In the genomic region with DNA sequence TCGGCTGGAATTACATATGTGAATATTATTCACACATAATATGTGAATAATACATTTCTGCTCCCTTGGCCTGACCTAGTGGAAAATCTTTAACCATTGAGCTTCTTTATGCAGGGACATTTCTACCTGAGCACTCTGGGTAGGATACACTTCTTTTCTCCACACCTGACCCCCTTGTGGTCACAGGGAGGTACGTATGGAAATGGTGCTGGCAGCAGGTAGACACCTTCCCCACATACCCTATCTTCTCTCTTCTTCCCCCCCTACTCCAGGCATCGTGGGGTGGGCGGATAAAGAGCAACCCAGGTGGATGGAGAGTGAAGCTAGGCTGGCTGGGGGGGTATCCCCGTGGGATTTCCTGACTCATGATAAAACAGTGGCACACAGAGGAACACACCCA, we compare ENCODE assay signal across 26 cellular contexts.
DNase-seq lines count a peak whose midpoint lies in the region; ATAC-seq, FAIRE-seq and TF ChIP-seq lines count a peak whose summit lies in the region.
"Had no signal": no experiment of that assay in that cellular context is flagged by ENCODE, and none has a peak within 500 bp of the region (broad histone marks: within the 10 kb centered on the region; RNA-seq: fewer than 3 reads in every experiment).

No MANE protein-coding gene starts in this region.

- H3K4me3 ChIP-seq in HepG2 (replicated peaks in 1 of 3; ENCODE audit: insufficient read depth in 1 of 3, low read depth in 2 of 3, low read length in 3 of 3): no peak overlapping the region
- H3K4me3 ChIP-seq in right lobe of liver: no peak overlapping the region
- no peak overlapping the region for H3K4me3 ChIP-seq in naive thymus-derived CD4-positive, alpha-beta T cell (ENCODE audit: low read length)

- H3K4me1 ChIP-seq in HepG2 (ENCODE audit: insufficient read depth, low read length): no peaks in the 10 kb centered on the region
- H3K4me1 ChIP-seq in right lobe of liver: no peaks in the 10 kb centered on the region
- no peaks in the 10 kb centered on the region for H3K4me1 ChIP-seq in foreskin keratinocyte
- H3K4me1 ChIP-seq in naive thymus-derived CD4-positive, alpha-beta T cell (ENCODE audit: control insufficient read depth in 2 of 2, insufficient read depth in 2 of 2, low read length in 2 of 2): no peaks in the 10 kb centered on the region

- no peak overlapping the region for H3K9ac ChIP-seq in HepG2 (ENCODE audit: insufficient read depth, low read depth, low read length)

- in situ Hi-C loops in HepG2 (cut with HindIII; ENCODE audit: extremely low pct_ligation_motif_present, low pct_unique_long_range_greater_than_20kb): no loop called here

- peaks cover 0 to 9% (median 3%) of the 10 kb centered on the region in 11 donors for H3K9me3 Mint-ChIP-seq in naive thymus-derived CD4-positive, alpha-beta T cell
- peaks cover 4 to 18% (median 10%) of the 10 kb centered on the region in 7 donors for H3K9me3 Mint-ChIP-seq in CD14-positive monocyte

- BruUV-seq in HepG2 (replicated peaks; lab: Mats Ljungman, UMichigan): no TSS peak

- POLR2A ChIA-PET in HepG2 (lab: Yijun Ruan, JAX): no interaction called here
- POLR2A ChIA-PET in naive thymus-derived CD4-positive, alpha-beta T cell (lab: Charles Lee): no interaction called here

- DNase-seq in HepG2 (ENCODE audit: low spot score): no peak
- DNase-seq in right lobe of liver: no peak
- DNase-seq in foreskin keratinocyte: no peak
- DNase-seq in kidney tubule cell (ENCODE audit: low spot score): no peak
- DNase-seq in naive thymus-derived CD4-positive, alpha-beta T cell: no peak
- no peak for DNase-seq in CD14-positive monocyte (ENCODE audit: low spot score)
- DNase-seq: ACHN; C1 segment of cervical spinal cord; DMS53; GDM1; KBM-7; MM.1S; NCI-H1048; NCI-H1417 treated with DMSO at 0.1 percent for 48 hours; NCI-H1930; NCI-H226; NCI-H510A treated with DMSO at 0.1 percent for 48 hours; NCI-H748 treated with DMSO at 0.1 percent for 48 hours; NK-92 treated with Interleukin-12 subunit alpha and Interleukin-12 subunit beta, amount 100 ng/mL, for 24 hours had no signal

- no peak overlapping the region for H3K4me3 Mint-ChIP-seq in naive thymus-derived CD4-positive, alpha-beta T cell
- no peak overlapping the region for H3K4me3 Mint-ChIP-seq in CD14-positive monocyte

- no peaks in the 10 kb centered on the region for H3K9me3 ChIP-seq in HepG2 (ENCODE audit: low read length)
- H3K9me3 ChIP-seq in right lobe of liver: no peaks in the 10 kb centered on the region
- no peaks in the 10 kb centered on the region for H3K9me3 ChIP-seq in naive thymus-derived CD4-positive, alpha-beta T cell (ENCODE audit: control insufficient read depth in 2 of 3, low read length in 3 of 3)

- no peaks in the 10 kb centered on the region for H3K79me2 ChIP-seq in HepG2 (ENCODE audit: insufficient read depth, low read length)

- TF ChIP-seq POLR2A in HepG2 (IDR thresholded peaks at IDR 0.05; ENCODE audit: insufficient read depth in 1 of 2, low read depth in 2 of 2, low read length in 2 of 2): no peak
- no peak for TF ChIP-seq POLR2A in right lobe of liver (IDR thresholded peaks at IDR 0.05)

- no peak overlapping the region for H2AFZ ChIP-seq in HepG2 (ENCODE audit: low read length)

- H3K36me3 ChIP-seq in HepG2 (replicated peaks in 1 of 2; ENCODE audit: control insufficient read depth in 1 of 2, insufficient read depth in 2 of 2, low read length in 2 of 2) (no peaks in the 10 kb centered on the region), right lobe of liver (no peaks in the 10 kb centered on the region)
- H3K36me3 ChIP-seq in naive thymus-derived CD4-positive, alpha-beta T cell (ENCODE audit: control insufficient read depth in 2 of 3, insufficient read depth in 3 of 3, low read length in 3 of 3): no peaks in the 10 kb centered on the region

- CTCF ChIA-PET in HepG2 (lab: Yijun Ruan, JAX; ENCODE audit: low intra/inter-chr PET ratio, low total read pairs): no interaction called here
- CTCF ChIA-PET in naive thymus-derived CD4-positive, alpha-beta T cell (lab: Charles Lee): no interaction called here

- peaks cover 0 to 20% (median 5%) of the 10 kb centered on the region in 5 donors for H3K27me3 Mint-ChIP-seq in naive thymus-derived CD4-positive, alpha-beta T cell
- H3K27me3 Mint-ChIP-seq in CD14-positive monocyte (ENCODE audit: low read depth in 3 of 3): no peaks in the 10 kb centered on the region

- TF ChIP-seq EP300 in HepG2 (IDR thresholded peaks at IDR 0.05; ENCODE audit: low read depth in 2 of 2, low read length in 2 of 2) (no peak), HepG2 (CRISPR knock-in tag; IDR thresholded peaks at IDR 0.05; ENCODE audit: borderline replicate concordance) (no peak)

- ATAC-seq in HepG2 (peak; percentile 64; the same call in 2 of the 3 replicates), right lobe of liver (no peak), foreskin keratinocyte (peak; percentile 20), HG03095 (IDR thresholded peaks at IDR 0.05; ENCODE audit: unreplicated experiment) (no peak)
- no peak for ATAC-seq in naive thymus-derived CD4-positive, alpha-beta T cell
- ATAC-seq: Right ventricle myocardium inferior had no signal

- TF ChIP-seq CTCF in HepG2 (CRISPR knock-in tag; IDR thresholded peaks at IDR 0.05) (no peak), right lobe of liver (IDR thresholded peaks at IDR 0.05) (no peak), VCaP (conservative IDR thresholded peaks at IDR 0.05) (peak; percentile 26), foreskin keratinocyte (conservative IDR thresholded peaks at IDR 0.05) (no peak), CD14-positive monocyte (IDR thresholded peaks at IDR 0.05) (no peak)

- H3K27me3 ChIP-seq in HepG2 (ENCODE audit: control insufficient read depth in 1 of 2, insufficient read depth in 2 of 2, low read length in 2 of 2): peaks cover 0 to 10% of the 10 kb centered on the region in 2 experiments; a peak in 2 of 5 replicates
- no peaks in the 10 kb centered on the region for H3K27me3 ChIP-seq in right lobe of liver
- no peaks in the 10 kb centered on the region for H3K27me3 ChIP-seq in foreskin keratinocyte
- no peaks in the 10 kb centered on the region for H3K27me3 ChIP-seq in naive thymus-derived CD4-positive, alpha-beta T cell (ENCODE audit: control insufficient read depth in 2 of 2, insufficient read depth in 2 of 2, low read length in 2 of 2)

- no peak overlapping the region for H3K4me2 ChIP-seq in HepG2 (ENCODE audit: low read depth, low read length)

- no peak for FAIRE-seq in HepG2 (lab: Jason Lieb, UNC)
- FAIRE-seq: D721Med, GM19239, RCC 7860 had no signal

- no peak for TF ChIP-seq RAD21 in HepG2 (CRISPR knock-in tag; IDR thresholded peaks at IDR 0.05)

- no peaks in the 10 kb centered on the region for H4K20me1 ChIP-seq in HepG2 (ENCODE audit: insufficient read depth, low read length)

- intact Hi-C loops in HepG2 (cut with micrococcal nuclease; ENCODE audit: unreplicated experiment): no loop called here
- intact Hi-C loops in right lobe of liver (cut with DNase I): no loop called here
- intact Hi-C loops in naive thymus-derived CD4-positive, alpha-beta T cell (cut with micrococcal nuclease): no loop called here
- intact Hi-C loops in CD14-positive monocyte (cut with micrococcal nuclease): no loop called here

- 12% methylated on average over 4 of the region's 5 CpGs for WGBS in HepG2 (ENCODE audit: low lambda C conversion rate)
- 50% methylated on average over 5 of the region's 5 CpGs for WGBS in right lobe of liver (ENCODE audit: insufficient coverage, low coverage, low lambda C conversion rate, missing lambda C conversion rate)

- no peaks in the 10 kb centered on the region for H3K4me1 Mint-ChIP-seq in naive thymus-derived CD4-positive, alpha-beta T cell
- H3K4me1 Mint-ChIP-seq in CD14-positive monocyte: no peaks in the 10 kb centered on the region

- H3K27ac ChIP-seq in HepG2 (ENCODE audit: extremely low read length, insufficient read depth, low read length) (no peak overlapping the region), right lobe of liver (no peak overlapping the region), VCaP (no peak overlapping the region), foreskin keratinocyte (no peak overlapping the region)
- no peak overlapping the region for H3K27ac ChIP-seq in naive thymus-derived CD4-positive, alpha-beta T cell (ENCODE audit: low read depth, low read length)
- H3K27ac ChIP-seq: 22Rv1 had no signal

- H3K27ac Mint-ChIP-seq in naive thymus-derived CD4-positive, alpha-beta T cell: no peak overlapping the region
- no peak overlapping the region for H3K27ac Mint-ChIP-seq in CD14-positive monocyte

- peaks cover 0 to 5% (median 0%) of the 10 kb centered on the region in 5 donors for H3K36me3 Mint-ChIP-seq in naive thymus-derived CD4-positive, alpha-beta T cell
- H3K36me3 Mint-ChIP-seq in CD14-positive monocyte: no peaks in the 10 kb centered on the region

TF ChIP-seq in HepG2, 621 proteins besides CTCF, POLR2A, EP300 and RAD21:
- TF ChIP-seq ZNF530 (CRISPR knock-in tag; IDR thresholded peaks at IDR 0.05; ENCODE audit: low read depth) (no peak), HNRNPLL (IDR thresholded peaks at IDR 0.05; ENCODE audit: low read depth, low read length, poor library complexity, severe bottlenecking) (no peak), SIN3A (IDR thresholded peaks at IDR 0.05; ENCODE audit: borderline replicate concordance, low read depth, low read length) (no peak), PTBP1 (IDR thresholded peaks at IDR 0.05; ENCODE audit: low read depth, low read length, poor library complexity, severe bottlenecking) (no peak)

Comparison
In these comparisons a context has a peak if more than half of its experiments do, and no peak if none do; other contexts are left out.
1. ATAC-seq: peak in HepG2 (single experiment) and foreskin keratinocyte (single experiment); none in right lobe of liver (0 of 4), naive thymus-derived CD4-positive, alpha-beta T cell (single experiment) and HG03095 (single experiment).